26 cellular contexts compared by ENCODE assay signal in genomic region chr9:91766301-91766700, GRCh38.
"Had no signal": no experiment of that assay in that cellular context is flagged by ENCODE, and none has a peak within 500 bp of the region (broad histone marks: within the 10 kb centered on the region; RNA-seq: fewer than 3 reads in every experiment).

No MANE protein-coding gene starts in this region.

- DNase-seq: activated CD4-positive, alpha-beta T cell treated with anti-CD3 and anti-CD28 coated beads for 4 hours; activated CD4-positive, alpha-beta T cell treated with anti-CD3 and anti-CD28 coated beads, Interleukin-2, amount 50 U/mL, for 4 hours; activated naive CD4-positive, alpha-beta T cell; activated T-cell treated with anti-CD3 and anti-CD28 coated beads for 4 hours; activated T-cell treated with anti-CD3 and anti-CD28 coated beads, Interleukin-2, amount 50 U/mL, for 72 hours; aorta; body of pancreas; colonic mucosa; dorsolateral prefrontal cortex; effector memory CD4-positive, alpha-beta T cell; gastrocnemius medialis; left cardiac atrium; mammary epithelial cell; naive thymus-derived CD4-positive, alpha-beta T cell; occipital lobe; right cardiac atrium; spleen; stimulated activated naive CD4-positive, alpha-beta T cell; T-helper 9 cell had no signal

- H3K27me3 ChIP-seq: body of pancreas, colonic mucosa, hepatocyte, neural progenitor cell had no signal

- H3K9me3 ChIP-seq: body of pancreas, colonic mucosa, gastrocnemius medialis had no signal

- H3K27ac ChIP-seq: body of pancreas, colonic mucosa, dorsolateral prefrontal cortex, gastrocnemius medialis, hepatocyte, neural progenitor cell, parathyroid adenoma, spleen, tibial nerve, VCaP had no signal

- H3K4me1 ChIP-seq: body of pancreas, colonic mucosa, gastrocnemius medialis, neural progenitor cell, spleen, tibial nerve had no signal

- H3K36me3 ChIP-seq: colonic mucosa, gastrocnemius medialis, neural progenitor cell, spleen, tibial nerve had no signal

- H3K4me3 ChIP-seq: body of pancreas, colonic mucosa, dorsolateral prefrontal cortex, gastrocnemius medialis, hepatocyte, neural progenitor cell, spleen, tibial nerve had no signal

- FAIRE-seq: keratinocyte, TTC549 had no signal
